Comparison of ENCODE assay signal across 25 cellular contexts in the genomic region with DNA sequence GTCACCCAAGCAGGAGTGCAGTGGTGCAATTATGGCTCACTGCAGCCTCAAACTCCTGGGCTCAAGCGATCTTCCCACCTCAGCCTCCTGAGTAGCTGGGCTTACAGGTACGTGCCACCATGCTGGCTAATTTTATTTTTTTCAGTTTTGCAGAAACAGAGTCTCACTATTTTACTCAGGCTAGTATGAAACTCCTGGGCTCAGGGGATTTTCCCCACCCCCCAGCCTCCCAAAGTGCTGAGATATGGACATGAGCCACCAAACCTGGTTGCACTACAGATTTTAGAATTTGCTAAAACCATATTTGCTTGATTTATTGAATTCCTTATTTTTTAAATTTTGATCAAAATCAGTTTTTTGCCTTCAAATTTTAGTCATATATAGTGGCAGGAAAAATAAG.
"Had no signal": no experiment of that assay in that cellular context is flagged by ENCODE, and none has a peak within 500 bp of the region (broad histone marks: within the 10 kb centered on the region; RNA-seq: fewer than 3 reads in every experiment).

No MANE protein-coding gene starts in this region.

- H3K27ac ChIP-seq: stomach, suprapubic skin, testis, thoracic aorta, thyroid gland, tibial artery, tibial nerve, transverse colon, upper lobe of left lung, upper lobe of right lung, uterus, vagina had no signal

- H3K4me3 ChIP-seq: stomach, suprapubic skin, testis, thoracic aorta, thyroid gland, tibial artery, tibial nerve, transverse colon, upper lobe of left lung, upper lobe of right lung, uterus, vagina had no signal

- ATAC-seq: stimulated activated effector memory CD8-positive, alpha-beta T cell treated with anti-CD3 and anti-CD28 coated beads, Interleukin-12 subunit alpha, Interleukin-12 subunit beta, amount 100 ng/mL, for 72 hours; stimulated activated memory B cell treated with anti-CD40 and anti-IgM and Interleukin-4, amounts not matched to agents 10 μg/mL and 1 μg/mL and 100 μg/mL, for 72 hours; stimulated activated naive B cell treated with anti-CD40 and anti-IgM and Interleukin-4, amounts not matched to agents 10 μg/mL and 1 μg/mL and 100 μg/mL, for 72 hours; stimulated activated naive CD8-positive, alpha-beta T cell treated with anti-CD3 and anti-CD28 coated beads, Interleukin-15, amount 100 ng/mL, for 72 hours; stimulated activated naive CD8-positive, alpha-beta T cell treated with anti-CD3 and anti-CD28 coated beads, Interleukin-15, Interleukin-2, amounts not matched to agents 100 U/mL and 50 U/mL, for 24 hours; upper lobe of right lung had no signal

- DNase-seq: stimulated activated CD4-positive, alpha-beta T cell treated with anti-CD3 and anti-CD28 coated beads, Interleukin-2, amount 100 ng/mL, for 48 hours; stimulated activated CD4-positive, alpha-beta T cell treated with anti-CD3 and anti-CD28 coated beads, Interleukin-4, amount 100 ng/mL, for 24 hours; stimulated activated CD4-positive, alpha-beta T cell treated with anti-CD3 and anti-CD28 coated beads, Interleukin-4, amount 100 ng/mL, for 4 hours; stimulated activated CD8-positive, alpha-beta memory T cell treated with anti-CD3 and anti-CD28 coated beads, Interleukin-4, amount 100 ng/mL, for 48 hours; stimulated activated naive B cell treated with anti-CD40 and anti-IgM and Interleukin-4, amounts not matched to agents 10 μg/mL and 1 μg/mL and 100 μg/mL, for 72 hours; stimulated activated naive CD4-positive, alpha-beta T cell; stimulated activated naive CD4-positive, alpha-beta T cell treated with Interleukin-2 at 50 U/mL for 16 hours; stimulated activated naive CD8-positive, alpha-beta T cell treated with anti-CD3 and anti-CD28 coated beads, Interleukin-15, amount 100 ng/mL, for 72 hours; stimulated activated naive CD8-positive, alpha-beta T cell treated with anti-CD3 and anti-CD28 coated beads, Interleukin-15, Interleukin-2, amounts not matched to agents 100 U/mL and 50 U/mL, for 24 hours; stomach; substantia nigra; testis; thyroid gland; tibial artery; transverse colon; trophoblast cell; upper lobe of left lung; upper lobe of right lung; uterus had no signal
